Comparison of ENCODE assay signal across 25 cellular contexts in the genomic region with DNA sequence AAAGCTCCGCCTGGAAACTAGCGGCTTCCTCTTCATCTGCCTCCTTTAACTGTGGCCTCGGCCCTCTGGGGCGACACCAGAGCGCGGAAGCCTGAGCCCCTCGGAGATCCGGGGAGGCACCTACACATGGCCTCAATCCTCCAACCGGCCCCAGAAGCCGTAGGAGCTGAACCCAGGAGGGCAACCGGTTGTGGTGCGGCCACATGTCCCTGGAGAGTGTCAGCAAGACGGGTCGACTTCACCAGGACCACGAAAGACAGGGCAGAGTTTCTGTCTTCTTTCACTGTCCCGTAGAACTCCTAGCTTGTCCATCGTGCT. TPM values are rescaled to one million over a fixed set of nuclear protein-coding genes. Genes with fewer than 3 reads are reported as not detected.
DNase-seq lines count a peak whose midpoint lies in the region; ATAC-seq and TF ChIP-seq lines count a peak whose summit lies in the region.
"Had no signal": no experiment of that assay in that cellular context is flagged by ENCODE, and none has a peak within 500 bp of the region (broad histone marks: within the 10 kb centered on the region; RNA-seq: fewer than 3 reads in every experiment).

No MANE protein-coding gene starts in this region.

- H3K36me3 Mint-ChIP-seq in activated naive CD8-positive, alpha-beta T cell treated with anti-CD3 and anti-CD28 coated beads, Interleukin-2, amount 10 ng/mL, durations not matched to agents 7 days and 5 days, result peaks cover 1% of the 10 kb centered on the region
- H3K36me3 Mint-ChIP-seq in activated naive CD8-positive, alpha-beta T cell treated with anti-CD3 and anti-CD28 coated beads for 36 hours, result peaks cover 5% of the 10 kb centered on the region
- peaks cover 2% of the 10 kb centered on the region for H3K36me3 Mint-ChIP-seq in activated T-helper 1 cell treated with anti-CD3 and anti-CD28 coated beads, Interleukin-12 subunit alpha, Interleukin-12 subunit beta, Interleukin-2, Interleukin-4 antibody, amounts not matched to agents 30 ng/mL and 10 ng/mL and 1 ng/mL, durations not matched to agents 14 hours and 24 hours and 36 hours (ENCODE audit: low read depth)
- H3K36me3 Mint-ChIP-seq in stimulated activated naive B cell treated with anti-CD40 and anti-IgM and Interleukin-4, amounts not matched to agents 10 μg/mL and 1 μg/mL and 100 μg/mL, for 72 hours, result peaks cover 3 to 5% of the 10 kb centered on the region in 2 donors
- no peaks in the 10 kb centered on the region for H3K36me3 Mint-ChIP-seq in MCF 10A (ENCODE audit: insufficient read depth, unreplicated experiment)

- peaks cover 3% of the 10 kb centered on the region for H3K4me1 Mint-ChIP-seq in activated naive CD8-positive, alpha-beta T cell treated with anti-CD3 and anti-CD28 coated beads, Interleukin-2, amount 10 ng/mL, durations not matched to agents 7 days and 5 days
- peaks cover 11% of the 10 kb centered on the region for H3K4me1 Mint-ChIP-seq in activated naive CD8-positive, alpha-beta T cell treated with anti-CD3 and anti-CD28 coated beads for 36 hours
- H3K4me1 Mint-ChIP-seq in activated T-helper 1 cell treated with anti-CD3 and anti-CD28 coated beads, Interleukin-12 subunit alpha, Interleukin-12 subunit beta, Interleukin-2, Interleukin-4 antibody, amounts not matched to agents 30 ng/mL and 10 ng/mL and 1 ng/mL, durations not matched to agents 14 hours and 24 hours and 36 hours (ENCODE audit: low read depth), result no peaks in the 10 kb centered on the region
- H3K4me1 Mint-ChIP-seq in stimulated activated naive B cell treated with anti-CD40 and anti-IgM and Interleukin-4, amounts not matched to agents 10 μg/mL and 1 μg/mL and 100 μg/mL, for 72 hours, result peaks cover 8 to 21% of the 10 kb centered on the region in 2 donors
- H3K4me1 Mint-ChIP-seq in MCF 10A (ENCODE audit: insufficient read depth, unreplicated experiment), result no peaks in the 10 kb centered on the region

- H3K27ac ChIP-seq in iPS-20b (ENCODE audit: low read length), result no peak overlapping the region
- H3K27ac ChIP-seq: pancreas, thyroid gland had no signal

- intact Hi-C loops in activated T-helper 1 cell treated with anti-CD3 and anti-CD28 coated beads, Interleukin-12 subunit alpha, Interleukin-12 subunit beta, Interleukin-2, Interleukin-4 antibody, amounts not matched to agents 30 ng/mL and 10 ng/mL and 1 ng/mL, durations not matched to agents 14 hours and 24 hours and 36 hours (cut with micrococcal nuclease), result loop anchor here (5.0 kb wide), 1 partner anchor 1756 kb away; the partner anchor contains the start of genes COL4A1 and COL4A2
- intact Hi-C loops in MCF 10A (cut with micrococcal nuclease) (no loop called here), sciatic nerve (cut with DNase I) (no loop called here)

- TF ChIP-seq CTCF in MCF 10A (IDR thresholded peaks at IDR 0.05; ENCODE audit: unreplicated experiment), result no peak

- peaks cover 3% of the 10 kb centered on the region; the same call in 1 of the 2 replicates for H3K9me3 ChIP-seq in iPS-20b (ENCODE audit: insufficient read depth, low read depth, low read length)
- H3K9me3 ChIP-seq: pancreas, thyroid gland had no signal

- peaks cover 5% of the 10 kb centered on the region for H3K9me3 Mint-ChIP-seq in activated naive CD8-positive, alpha-beta T cell treated with anti-CD3 and anti-CD28 coated beads, Interleukin-2, amount 10 ng/mL, durations not matched to agents 7 days and 5 days
- peaks cover 3% of the 10 kb centered on the region for H3K9me3 Mint-ChIP-seq in activated naive CD8-positive, alpha-beta T cell treated with anti-CD3 and anti-CD28 coated beads for 36 hours
- H3K9me3 Mint-ChIP-seq in activated T-helper 1 cell treated with anti-CD3 and anti-CD28 coated beads, Interleukin-12 subunit alpha, Interleukin-12 subunit beta, Interleukin-2, Interleukin-4 antibody, amounts not matched to agents 30 ng/mL and 10 ng/mL and 1 ng/mL, durations not matched to agents 14 hours and 24 hours and 36 hours, result no peaks in the 10 kb centered on the region
- H3K9me3 Mint-ChIP-seq in stimulated activated naive B cell treated with anti-CD40 and anti-IgM and Interleukin-4, amounts not matched to agents 10 μg/mL and 1 μg/mL and 100 μg/mL, for 72 hours, result peaks cover 0 to 1% of the 10 kb centered on the region in 2 donors
- H3K9me3 Mint-ChIP-seq in MCF 10A (ENCODE audit: unreplicated experiment), result peaks cover 14% of the 10 kb centered on the region
- H3K9me3 Mint-ChIP-seq: activated naive CD4-positive, alpha-beta T cell treated with anti-CD3 and anti-CD28 coated beads for 36 hours had no signal

- POLR2A ChIA-PET in activated naive CD8-positive, alpha-beta T cell treated with anti-CD3 and anti-CD28 coated beads, Interleukin-2, amount 10 ng/mL, durations not matched to agents 7 days and 5 days (lab: Charles Lee), result no interaction called here
- POLR2A ChIA-PET in MCF 10A (lab: Yijun Ruan, JAX), result no interaction called here

- no peak overlapping the region for H3K4me3 Mint-ChIP-seq in activated naive CD8-positive, alpha-beta T cell treated with anti-CD3 and anti-CD28 coated beads, Interleukin-2, amount 10 ng/mL, durations not matched to agents 7 days and 5 days
- no peak overlapping the region for H3K4me3 Mint-ChIP-seq in activated naive CD8-positive, alpha-beta T cell treated with anti-CD3 and anti-CD28 coated beads for 36 hours
- H3K4me3 Mint-ChIP-seq in activated T-helper 1 cell treated with anti-CD3 and anti-CD28 coated beads, Interleukin-12 subunit alpha, Interleukin-12 subunit beta, Interleukin-2, Interleukin-4 antibody, amounts not matched to agents 30 ng/mL and 10 ng/mL and 1 ng/mL, durations not matched to agents 14 hours and 24 hours and 36 hours, result no peak overlapping the region
- H3K4me3 Mint-ChIP-seq in stimulated activated naive B cell treated with anti-CD40 and anti-IgM and Interleukin-4, amounts not matched to agents 10 μg/mL and 1 μg/mL and 100 μg/mL, for 72 hours, result peak overlapping the region; percentile 56 to 57
- H3K4me3 Mint-ChIP-seq in MCF 10A (ENCODE audit: unreplicated experiment), result no peak overlapping the region
- H3K4me3 Mint-ChIP-seq: activated naive CD4-positive, alpha-beta T cell treated with anti-CD3 and anti-CD28 coated beads for 36 hours had no signal

- peak overlapping the region; percentile 23; the same call in 1 of the 2 replicates for H3K4me3 ChIP-seq in iPS-20b (ENCODE audit: low read length)
- H3K4me3 ChIP-seq: pancreas, thyroid gland had no signal

- H3K27me3 ChIP-seq in iPS-20b (ENCODE audit: insufficient read depth, low read length), result peaks cover 97% of the 10 kb centered on the region

- H3K27me3 Mint-ChIP-seq in activated naive CD8-positive, alpha-beta T cell treated with anti-CD3 and anti-CD28 coated beads, Interleukin-2, amount 10 ng/mL, durations not matched to agents 7 days and 5 days, result peaks cover 67% of the 10 kb centered on the region
- peaks cover 90% of the 10 kb centered on the region for H3K27me3 Mint-ChIP-seq in activated naive CD8-positive, alpha-beta T cell treated with anti-CD3 and anti-CD28 coated beads for 36 hours
- peaks cover 66% of the 10 kb centered on the region for H3K27me3 Mint-ChIP-seq in activated T-helper 1 cell treated with anti-CD3 and anti-CD28 coated beads, Interleukin-12 subunit alpha, Interleukin-12 subunit beta, Interleukin-2, Interleukin-4 antibody, amounts not matched to agents 30 ng/mL and 10 ng/mL and 1 ng/mL, durations not matched to agents 14 hours and 24 hours and 36 hours (ENCODE audit: insufficient read depth)
- H3K27me3 Mint-ChIP-seq in stimulated activated naive B cell treated with anti-CD40 and anti-IgM and Interleukin-4, amounts not matched to agents 10 μg/mL and 1 μg/mL and 100 μg/mL, for 72 hours, result peaks cover 68 to 71% of the 10 kb centered on the region in 2 donors
- H3K27me3 Mint-ChIP-seq in MCF 10A (ENCODE audit: insufficient read depth, unreplicated experiment), result no peaks in the 10 kb centered on the region

- H3K36me3 ChIP-seq in iPS-20b (ENCODE audit: insufficient read depth, low read depth, low read length), result no peaks in the 10 kb centered on the region
- H3K36me3 ChIP-seq: pancreas, thyroid gland had no signal

- H3K9ac ChIP-seq in iPS-20b (ENCODE audit: low read depth, low read length), result no peak overlapping the region

- no peak for DNase-seq in activated naive CD8-positive, alpha-beta T cell treated with anti-CD3 and anti-CD28 coated beads, Interleukin-2, amount 10 ng/mL, durations not matched to agents 7 days and 5 days
- no peak for DNase-seq in activated naive CD8-positive, alpha-beta T cell treated with anti-CD3 and anti-CD28 coated beads for 36 hours
- DNase-seq in activated T-helper 1 cell treated with anti-CD3 and anti-CD28 coated beads, Interleukin-12 subunit alpha, Interleukin-12 subunit beta, Interleukin-2, Interleukin-4 antibody, amounts not matched to agents 30 ng/mL and 10 ng/mL and 1 ng/mL, durations not matched to agents 14 hours and 24 hours and 36 hours (ENCODE audit: low spot score), result no peak
- DNase-seq in stimulated activated naive B cell treated with anti-CD40 and anti-IgM and Interleukin-4, amounts not matched to agents 10 μg/mL and 1 μg/mL and 100 μg/mL, for 72 hours, result no peak
- DNase-seq in MCF 10A (ENCODE audit: unreplicated experiment), result no peak
- DNase-seq in sciatic nerve (ENCODE audit: low spot score), result no peak
- DNase-seq: activated naive CD4-positive, alpha-beta T cell treated with anti-CD3 and anti-CD28 coated beads for 36 hours; anterior cingulate cortex; caudate nucleus; IMR-90; left cardiac atrium; NCI-H187 treated with DMSO at 0.1 percent for 48 hours; NCI-H526; pancreas; stimulated activated CD4-positive, alpha-beta T cell treated with anti-CD3 and anti-CD28 coated beads, Interleukin-4, amount 100 ng/mL, for 24 hours; stimulated activated naive CD8-positive, alpha-beta T cell treated with anti-CD3 and anti-CD28 coated beads, Interleukin-15, Interleukin-2, amounts not matched to agents 100 U/mL and 50 U/mL, for 24 hours; thyroid gland had no signal

- BruUV-seq in MCF 10A (replicated peaks; lab: Mats Ljungman, UMichigan), result no TSS peak

- CTCF ChIA-PET in MCF 10A (lab: Yijun Ruan, JAX), result no interaction called here

- no peak for ATAC-seq in activated naive CD8-positive, alpha-beta T cell treated with anti-CD3 and anti-CD28 coated beads, Interleukin-2, amount 10 ng/mL, durations not matched to agents 7 days and 5 days (ENCODE audit: low read depth)
- ATAC-seq in stimulated activated naive B cell treated with anti-CD40 and anti-IgM and Interleukin-4, amounts not matched to agents 10 μg/mL and 1 μg/mL and 100 μg/mL, for 72 hours (replicated peaks), result no peak
- no peak for ATAC-seq in sciatic nerve
- ATAC-seq: HCT116; left cardiac atrium; pancreas; right cardiac atrium; stimulated activated naive CD8-positive, alpha-beta T cell treated with anti-CD3 and anti-CD28 coated beads, Interleukin-15, Interleukin-2, amounts not matched to agents 100 U/mL and 50 U/mL, for 24 hours had no signal

- peaks cover 3% of the 10 kb centered on the region; the same call in 1 of the 2 replicates for H3K4me1 ChIP-seq in iPS-20b (ENCODE audit: insufficient read depth, low read length)
- H3K4me1 ChIP-seq: pancreas had no signal

- peak overlapping the region; percentile 77 for H3K27ac Mint-ChIP-seq in activated naive CD8-positive, alpha-beta T cell treated with anti-CD3 and anti-CD28 coated beads, Interleukin-2, amount 10 ng/mL, durations not matched to agents 7 days and 5 days
- H3K27ac Mint-ChIP-seq in activated naive CD8-positive, alpha-beta T cell treated with anti-CD3 and anti-CD28 coated beads for 36 hours, result no peak overlapping the region
- H3K27ac Mint-ChIP-seq in activated T-helper 1 cell treated with anti-CD3 and anti-CD28 coated beads, Interleukin-12 subunit alpha, Interleukin-12 subunit beta, Interleukin-2, Interleukin-4 antibody, amounts not matched to agents 30 ng/mL and 10 ng/mL and 1 ng/mL, durations not matched to agents 14 hours and 24 hours and 36 hours, result peak overlapping the region; percentile 83
- H3K27ac Mint-ChIP-seq in stimulated activated naive B cell treated with anti-CD40 and anti-IgM and Interleukin-4, amounts not matched to agents 10 μg/mL and 1 μg/mL and 100 μg/mL, for 72 hours, result peak overlapping the region; percentile 93
- H3K27ac Mint-ChIP-seq in MCF 10A (ENCODE audit: low read depth, unreplicated experiment), result no peak overlapping the region
- H3K27ac Mint-ChIP-seq: activated naive CD4-positive, alpha-beta T cell treated with anti-CD3 and anti-CD28 coated beads for 36 hours had no signal

RNA-seq across cellular contexts. Expression of gene SOX1, which starts 3.7 kb away (rescaled TPM):
- total RNA-seq in activated naive CD8-positive, alpha-beta T cell treated with anti-CD3 and anti-CD28 coated beads, Interleukin-2, amount 10 ng/mL, durations not matched to agents 7 days and 5 days, result not detected
- not detected for total RNA-seq in activated naive CD8-positive, alpha-beta T cell treated with anti-CD3 and anti-CD28 coated beads for 36 hours
- total RNA-seq in activated T-helper 1 cell treated with anti-CD3 and anti-CD28 coated beads, Interleukin-12 subunit alpha, Interleukin-12 subunit beta, Interleukin-2, Interleukin-4 antibody, amounts not matched to agents 30 ng/mL and 10 ng/mL and 1 ng/mL, durations not matched to agents 14 hours and 24 hours and 36 hours, result not detected in 2 replicates
- total RNA-seq in MCF 10A (2022), result not detected in 2 replicates
- not detected for total RNA-seq in sciatic nerve
- total RNA-seq: activated naive CD4-positive, alpha-beta T cell treated with anti-CD3 and anti-CD28 coated beads for 36 hours; dermis microvascular lymphatic vessel endothelial cell; fibroblast of lung; glomerular endothelial cell; IMR-90; left cardiac atrium; pancreas; right cardiac atrium; SK-MEL-5; T-helper 2 cell treated with Interferon-gamma antibody and Interleukin-4, amounts not matched to agents 100 ng/mL and 5 ng/mL, for 36 hours had no signal

Comparison
In these comparisons a context has a peak if more than half of its experiments do, and no peak if none do; other contexts are left out.
1. H3K27ac Mint-ChIP-seq: peak in activated naive CD8-positive, alpha-beta T cell treated with anti-CD3 and anti-CD28 coated beads, Interleukin-2, amount 10 ng/mL, durations not matched to agents 7 days and 5 days (single experiment), activated T-helper 1 cell treated with anti-CD3 and anti-CD28 coated beads, Interleukin-12 subunit alpha, Interleukin-12 subunit beta, Interleukin-2, Interleukin-4 antibody, amounts not matched to agents 30 ng/mL and 10 ng/mL and 1 ng/mL, durations not matched to agents 14 hours and 24 hours and 36 hours (single experiment) and stimulated activated naive B cell treated with anti-CD40 and anti-IgM and Interleukin-4, amounts not matched to agents 10 μg/mL and 1 μg/mL and 100 μg/mL, for 72 hours (single experiment); none in activated naive CD8-positive, alpha-beta T cell treated with anti-CD3 and anti-CD28 coated beads for 36 hours (single experiment) and MCF 10A (single experiment).
2. H3K4me3 Mint-ChIP-seq: peak in stimulated activated naive B cell treated with anti-CD40 and anti-IgM and Interleukin-4, amounts not matched to agents 10 μg/mL and 1 μg/mL and 100 μg/mL, for 72 hours (2 of 2); none in activated naive CD8-positive, alpha-beta T cell treated with anti-CD3 and anti-CD28 coated beads, Interleukin-2, amount 10 ng/mL, durations not matched to agents 7 days and 5 days (single experiment), activated naive CD8-positive, alpha-beta T cell treated with anti-CD3 and anti-CD28 coated beads for 36 hours (single experiment), activated T-helper 1 cell treated with anti-CD3 and anti-CD28 coated beads, Interleukin-12 subunit alpha, Interleukin-12 subunit beta, Interleukin-2, Interleukin-4 antibody, amounts not matched to agents 30 ng/mL and 10 ng/mL and 1 ng/mL, durations not matched to agents 14 hours and 24 hours and 36 hours (single experiment) and MCF 10A (single experiment).